13 cellular contexts compared by ENCODE assay signal in genomic region chr5:72288923-72289322, GRCh38. TPM values are rescaled to one million over a fixed set of nuclear protein-coding genes. Genes with fewer than 3 reads are reported as not detected.
DNase-seq lines count a peak whose midpoint lies in the region; ATAC-seq and TF ChIP-seq lines count a peak whose summit lies in the region.
"Had no signal": no experiment of that assay in that cellular context is flagged by ENCODE, and none has a peak within 500 bp of the region (broad histone marks: within the 10 kb centered on the region; RNA-seq: fewer than 3 reads in every experiment).

No MANE protein-coding gene starts in this region.

- H3K4me1 Mint-ChIP-seq in CD4-positive, alpha-beta T cell (ENCODE audit: low read depth) = no peaks in the 10 kb centered on the region
- H3K4me1 Mint-ChIP-seq: activated CD4-positive, alpha-beta T cell treated with anti-CD3 and anti-CD28 coated beads, Interleukin-2, amount 10 ng/mL, durations not matched to agents 7 days and 5 days had no signal

- no peak overlapping the region for H3K4me3 Mint-ChIP-seq in CD4-positive, alpha-beta T cell
- H3K4me3 Mint-ChIP-seq: activated CD4-positive, alpha-beta T cell treated with anti-CD3 and anti-CD28 coated beads, Interleukin-2, amount 10 ng/mL, durations not matched to agents 7 days and 5 days; memory B cell had no signal

- DNase-seq in DMS153 treated with DMSO at 0.1 percent for 48 hours (lab: John Stamatoyannopoulos, UW; ENCODE audit: unreplicated experiment) = peak; percentile 24
- DNase-seq in NCI-H2029 treated with DMSO at 0.1 percent for 48 hours (lab: John Stamatoyannopoulos, UW) = peak; percentile 92
- DNase-seq in SHP77 treated with DMSO at 0.1 percent for 48 hours (lab: John Stamatoyannopoulos, UW) = peak; percentile 91
- peak in 1 of 2 donors; percentile 18 for DNase-seq in left colon
- no peak for DNase-seq in stimulated activated naive CD4-positive, alpha-beta T cell (lab: John Stamatoyannopoulos, UW)
- DNase-seq in OCI-M2 (lab: John Stamatoyannopoulos, UW; ENCODE audit: unreplicated experiment) = no peak
- no peak for DNase-seq in CD4-positive, alpha-beta T cell
- DNase-seq: activated CD4-positive, alpha-beta T cell treated with anti-CD3 and anti-CD28 coated beads, Interleukin-2, amount 10 ng/mL, durations not matched to agents 7 days and 5 days; T-helper 2 cell; transverse colon had no signal

- CTCF ChIA-PET in CD4-positive, alpha-beta T cell (lab: Charles Lee) = interaction anchor here (0.7 kb wide), 1 partner anchor 18 kb away, joined by 3 read pairs; no protein-coding TSS in a partner anchor

- no peaks in the 10 kb centered on the region for H3K27me3 Mint-ChIP-seq in CD4-positive, alpha-beta T cell
- H3K27me3 Mint-ChIP-seq: activated CD4-positive, alpha-beta T cell treated with anti-CD3 and anti-CD28 coated beads, Interleukin-2, amount 10 ng/mL, durations not matched to agents 7 days and 5 days; memory B cell had no signal

- H3K9me3 Mint-ChIP-seq in CD4-positive, alpha-beta T cell = no peaks in the 10 kb centered on the region
- H3K9me3 Mint-ChIP-seq: activated CD4-positive, alpha-beta T cell treated with anti-CD3 and anti-CD28 coated beads, Interleukin-2, amount 10 ng/mL, durations not matched to agents 7 days and 5 days; memory B cell had no signal

- ATAC-seq in left colon = peak; percentile 27
- ATAC-seq in GM21528 (IDR thresholded peaks at IDR 0.05; ENCODE audit: low FRiP score, unreplicated experiment) = no peak
- ATAC-seq in CD4-positive, alpha-beta T cell (ENCODE audit: poor library complexity) = no peak

- intact Hi-C loops in left colon (cut with DNase I, micrococcal nuclease) = no loop called here
- intact Hi-C loops in CD4-positive, alpha-beta T cell (cut with DNase I, micrococcal nuclease) = no loop called here

- H3K27me3 ChIP-seq in CD4-positive, alpha-beta T cell (ENCODE audit: control insufficient read depth, insufficient read depth, low read length) = no peaks in the 10 kb centered on the region
- H3K27me3 ChIP-seq: transverse colon had no signal

- peaks cover 72% of the 10 kb centered on the region for H3K36me3 Mint-ChIP-seq in CD4-positive, alpha-beta T cell (ENCODE audit: low read depth)

- no peak overlapping the region for H3K27ac ChIP-seq in CD4-positive, alpha-beta T cell (ENCODE audit: low read depth, low read length)
- H3K27ac ChIP-seq: epithelial cell of prostate, transverse colon had no signal

- H3K27ac Mint-ChIP-seq in CD4-positive, alpha-beta T cell = no peak overlapping the region
- H3K27ac Mint-ChIP-seq: activated CD4-positive, alpha-beta T cell treated with anti-CD3 and anti-CD28 coated beads, Interleukin-2, amount 10 ng/mL, durations not matched to agents 7 days and 5 days; memory B cell had no signal

- TF ChIP-seq CTCF in CD4-positive, alpha-beta T cell (IDR thresholded peaks at IDR 0.05) = no peak

- H3K9me3 ChIP-seq in CD4-positive, alpha-beta T cell (ENCODE audit: control insufficient read depth, low read length) = no peaks in the 10 kb centered on the region
- H3K9me3 ChIP-seq: transverse colon had no signal

- POLR2A ChIA-PET in CD4-positive, alpha-beta T cell (lab: Charles Lee) = no interaction called here

RNA-seq across cellular contexts. Expression of gene MRPS27, which starts 31.1 kb away (rescaled TPM):
- total RNA-seq in left colon = 10 to 100 TPM; 35.6 to 40.6 TPM
- 10 to 100 TPM; 25.0 to 26.1 TPM for total RNA-seq in CD4-positive, alpha-beta T cell

RNA-seq across cellular contexts. Expression of gene PTCD2, which starts 31.2 kb away (rescaled TPM):
- 1 to 10 TPM; 4.3 to 5.7 TPM for total RNA-seq in left colon
- total RNA-seq in CD4-positive, alpha-beta T cell = 1 to 10 TPM; 2.9 to 3.3 TPM

Comparison
In these comparisons a context has a peak if more than half of its experiments do, and no peak if none do; other contexts are left out.
1. DNase-seq: peak in DMS153 treated with DMSO at 0.1 percent for 48 hours (single experiment), NCI-H2029 treated with DMSO at 0.1 percent for 48 hours (single experiment) and SHP77 treated with DMSO at 0.1 percent for 48 hours (single experiment); none in stimulated activated naive CD4-positive, alpha-beta T cell (0 of 6), OCI-M2 (single experiment) and CD4-positive, alpha-beta T cell (0 of 10).